Comparison of ENCODE assay signal across 27 cellular contexts in genomic region chr5:21209404-21209803, GRCh38.
"Had no signal": no experiment of that assay in that cellular context is flagged by ENCODE, and none has a peak within 500 bp of the region (broad histone marks: within the 10 kb centered on the region; RNA-seq: fewer than 3 reads in every experiment).

No MANE protein-coding gene starts in this region.

- DNase-seq: stimulated activated CD4-positive, alpha-beta T cell treated with anti-CD3 and anti-CD28 coated beads, Interleukin-2, amount 100 ng/mL, for 48 hours; stimulated activated CD4-positive, alpha-beta T cell treated with anti-CD3 and anti-CD28 coated beads, Interleukin-4, amount 100 ng/mL, for 1 hour; stimulated activated CD4-positive, alpha-beta T cell treated with anti-CD3 and anti-CD28 coated beads, Interleukin-4, amount 100 ng/mL, for 24 hours; stimulated activated CD4-positive, alpha-beta T cell treated with anti-CD3 and anti-CD28 coated beads, Interleukin-4, amount 100 ng/mL, for 4 hours; stimulated activated CD8-positive, alpha-beta memory T cell treated with anti-CD3 and anti-CD28 coated beads, Interleukin-4, amount 100 ng/mL, for 48 hours; stimulated activated naive B cell treated with anti-CD40 and anti-IgM and Interleukin-4, amounts not matched to agents 10 μg/mL and 1 μg/mL and 100 μg/mL, for 72 hours; stimulated activated naive CD4-positive, alpha-beta T cell; stimulated activated naive CD4-positive, alpha-beta T cell treated with Interleukin-2 at 50 U/mL for 16 hours; stimulated activated naive CD8-positive, alpha-beta T cell treated with anti-CD3 and anti-CD28 coated beads, Interleukin-15, amount 100 ng/mL, for 72 hours; stimulated activated naive CD8-positive, alpha-beta T cell treated with anti-CD3 and anti-CD28 coated beads, Interleukin-15, Interleukin-2, amounts not matched to agents 100 U/mL and 50 U/mL, for 24 hours; stomach; substantia nigra; testis; thyroid gland; tibial artery; transverse colon; trophoblast cell; upper lobe of right lung; uterus had no signal

- ATAC-seq: stimulated activated effector memory CD8-positive, alpha-beta T cell treated with anti-CD3 and anti-CD28 coated beads, Interleukin-12 subunit alpha, Interleukin-12 subunit beta, amount 100 ng/mL, for 72 hours; stimulated activated memory B cell treated with anti-CD40 and anti-IgM and Interleukin-4, amounts not matched to agents 10 μg/mL and 1 μg/mL and 100 μg/mL, for 72 hours; stimulated activated naive B cell treated with anti-CD40 and anti-IgM and Interleukin-4, amounts not matched to agents 10 μg/mL and 1 μg/mL and 100 μg/mL, for 72 hours; stimulated activated naive CD8-positive, alpha-beta T cell treated with anti-CD3 and anti-CD28 coated beads, Interleukin-15, amount 100 ng/mL, for 72 hours; stimulated activated naive CD8-positive, alpha-beta T cell treated with anti-CD3 and anti-CD28 coated beads, Interleukin-15, Interleukin-2, amounts not matched to agents 100 U/mL and 50 U/mL, for 24 hours; upper lobe of right lung had no signal

- FAIRE-seq: urothelium cell line had no signal

- H3K27ac ChIP-seq: stomach, suprapubic skin, testis, thoracic aorta, thyroid gland, tibial artery, tibial nerve, transverse colon, upper lobe of left lung, upper lobe of right lung, uterus, vagina had no signal

- H3K4me3 ChIP-seq: stomach, suprapubic skin, testis, thoracic aorta, thyroid gland, tibial artery, tibial nerve, transverse colon, upper lobe of left lung, upper lobe of right lung, uterus, vagina had no signal

- H3K36me3 ChIP-seq: stomach, suprapubic skin, thoracic aorta, thyroid gland, tibial artery, tibial nerve, transverse colon, upper lobe of left lung, upper lobe of right lung, uterus, vagina had no signal

- H3K27me3 ChIP-seq: stomach, suprapubic skin, testis, thyroid gland, tibial artery, tibial nerve, transverse colon, upper lobe of left lung, upper lobe of right lung, uterus, vagina had no signal

- H3K4me1 ChIP-seq: stomach, suprapubic skin, testis, thyroid gland, tibial artery, tibial nerve, transverse colon, upper lobe of left lung, upper lobe of right lung, uterus, vagina had no signal

- H3K9me3 ChIP-seq: suprapubic skin, testis, thoracic aorta, thyroid gland, tibial artery, tibial nerve, transverse colon, upper lobe of left lung, upper lobe of right lung, uterus, vagina had no signal
